Comparison of ENCODE assay signal across 8 cellular contexts in the genomic region with DNA sequence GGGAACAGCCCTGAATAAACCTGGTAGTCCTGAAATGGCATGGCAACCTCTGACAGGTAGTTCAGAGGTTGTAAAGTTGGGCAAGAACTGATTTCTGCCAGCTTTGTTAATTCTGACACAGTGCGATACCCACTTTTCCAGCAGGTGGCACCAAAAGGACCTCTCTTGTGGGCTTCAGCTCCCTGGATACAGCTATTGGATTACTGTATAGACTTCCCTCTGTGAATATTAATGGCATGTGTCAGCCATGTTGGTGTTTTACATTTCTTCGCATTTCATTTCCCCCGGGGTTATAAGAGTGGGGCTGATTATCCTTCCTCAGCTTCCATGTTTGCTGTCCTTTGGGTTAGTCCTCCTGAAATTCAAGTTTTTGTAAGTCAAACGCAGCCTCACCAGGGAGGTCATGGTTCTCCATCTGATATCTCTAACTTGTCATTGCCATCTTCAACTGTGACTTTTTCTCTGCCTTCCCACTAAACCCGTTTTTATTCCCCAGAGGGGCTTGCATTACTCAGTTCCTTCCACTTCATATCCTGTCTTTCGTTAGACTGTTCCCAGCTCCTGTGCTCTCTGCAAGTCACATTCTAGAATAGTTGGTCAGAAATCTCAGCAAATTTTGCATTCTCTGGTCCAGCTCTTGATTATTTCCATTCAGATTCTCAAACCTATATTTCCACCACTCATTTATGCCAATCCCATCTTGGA.
DNase-seq lines count a peak whose midpoint lies in the region; ATAC-seq, FAIRE-seq and TF ChIP-seq lines count a peak whose summit lies in the region.

No MANE protein-coding gene starts in this region.

- POLR2A ChIA-PET in activated CD4-positive, alpha-beta T cell treated with anti-CD3 and anti-CD28 coated beads for 36 hours (lab: Charles Lee), result no interaction called here
- POLR2A ChIA-PET in PC-3 (lab: Charles Lee; ENCODE audit: unreplicated experiment), result no interaction called here

- H3K4me3 ChIP-seq in PC-3 (ENCODE audit: low read length), result no peak overlapping the region
- no peak overlapping the region for H3K4me3 ChIP-seq in bronchial epithelial cell (ENCODE audit: low read depth, low read length)

- H3K36me3 Mint-ChIP-seq in activated CD4-positive, alpha-beta T cell treated with anti-CD3 and anti-CD28 coated beads for 36 hours (ENCODE audit: low read depth), result no peaks in the 10 kb centered on the region
- H3K36me3 Mint-ChIP-seq in stimulated activated effector memory CD8-positive, alpha-beta T cell treated with anti-CD3 and anti-CD28 coated beads, Interleukin-12 subunit alpha, Interleukin-12 subunit beta, amount 100 ng/mL, for 72 hours, result no peaks in the 10 kb centered on the region

- H3K27me3 ChIP-seq in PC-3 (ENCODE audit: low read length) (peaks cover 3% of the 10 kb centered on the region; the same call in 1 of the 2 replicates), bronchial epithelial cell (ENCODE audit: control insufficient read depth, insufficient read depth, low read length) (no peaks in the 10 kb centered on the region)

- peaks cover 5% of the 10 kb centered on the region for H3K4me1 ChIP-seq in PC-3 (ENCODE audit: insufficient read depth, low read length)

- DNase-seq in activated CD4-positive, alpha-beta T cell treated with anti-CD3 and anti-CD28 coated beads for 36 hours, result peak; percentile 54
- no peak for DNase-seq in activated CD4-positive, alpha-beta T cell treated with anti-CD3 and anti-CD28 coated beads for 1 hour
- peak; percentile 75 for DNase-seq in HuH-7 (ENCODE audit: low spot score)
- DNase-seq in PC-3, result peak; percentile 83
- peak; percentile 63 for DNase-seq in bronchial epithelial cell (ENCODE audit: low read depth)
- DNase-seq in left colon, result peak in 1 of 2 donors; percentile 50
- DNase-seq in stimulated activated effector memory CD8-positive, alpha-beta T cell treated with anti-CD3 and anti-CD28 coated beads, Interleukin-12 subunit alpha, Interleukin-12 subunit beta, amount 100 ng/mL, for 72 hours (ENCODE audit: low spot score in 2 of 2), result peak; percentile 6 to 55
- no peak for DNase-seq in ecto neural progenitor cell (ENCODE audit: low spot score)

- peak; percentile 42 for ATAC-seq in activated CD4-positive, alpha-beta T cell treated with anti-CD3 and anti-CD28 coated beads for 36 hours
- ATAC-seq in PC-3 (peak; percentile 87), left colon (peak; percentile 67)
- ATAC-seq in stimulated activated effector memory CD8-positive, alpha-beta T cell treated with anti-CD3 and anti-CD28 coated beads, Interleukin-12 subunit alpha, Interleukin-12 subunit beta, amount 100 ng/mL, for 72 hours, result no peak

- peak overlapping the region; percentile 40; the same call in 1 of the 2 replicates for H3K4me2 ChIP-seq in PC-3 (ENCODE audit: low read length)

- peak overlapping the region; percentile 60 for H2AFZ ChIP-seq in PC-3 (ENCODE audit: low read length)

- H3K36me3 ChIP-seq in PC-3 (ENCODE audit: low read depth, low read length) (no peaks in the 10 kb centered on the region), bronchial epithelial cell (ENCODE audit: control insufficient read depth, insufficient read depth, low read length) (no peaks in the 10 kb centered on the region)

- no peaks in the 10 kb centered on the region for H3K9me2 ChIP-seq in PC-3 (replicated peaks; ENCODE audit: low read length)

- H3K9me3 Mint-ChIP-seq in activated CD4-positive, alpha-beta T cell treated with anti-CD3 and anti-CD28 coated beads for 36 hours (ENCODE audit: low read depth), result no peaks in the 10 kb centered on the region
- no peaks in the 10 kb centered on the region for H3K9me3 Mint-ChIP-seq in stimulated activated effector memory CD8-positive, alpha-beta T cell treated with anti-CD3 and anti-CD28 coated beads, Interleukin-12 subunit alpha, Interleukin-12 subunit beta, amount 100 ng/mL, for 72 hours

- no peaks in the 10 kb centered on the region for H3K9me3 ChIP-seq in PC-3 (ENCODE audit: low read length)

- BruUV-seq in PC-3 (replicated peaks; lab: Mats Ljungman, UMichigan), result no TSS peak

- CTCF ChIA-PET in activated CD4-positive, alpha-beta T cell treated with anti-CD3 and anti-CD28 coated beads for 36 hours (lab: Charles Lee), result interaction anchor here (0.5 to 5.6 kb wide), 22 partner anchors 9 to 951 kb away, joined by 3 to 46 read pairs (median 4); no protein-coding TSS in a partner anchor
- CTCF ChIA-PET in PC-3 (lab: Charles Lee), result interaction anchor here (0.5 to 1.5 kb wide), 13 partner anchors 21 to 683 kb away, joined by 3 to 29 read pairs (median 3); no protein-coding TSS in a partner anchor

- H3K27ac ChIP-seq in PC-3 (ENCODE audit: low read length), result no peak overlapping the region

- no peaks in the 10 kb centered on the region for H3F3A ChIP-seq in PC-3 (ENCODE audit: low read length, unreplicated experiment)

- no peaks in the 10 kb centered on the region for H4K20me1 ChIP-seq in PC-3 (ENCODE audit: low read length)

- H3K27me3 Mint-ChIP-seq in activated CD4-positive, alpha-beta T cell treated with anti-CD3 and anti-CD28 coated beads for 36 hours, result peaks cover 22% of the 10 kb centered on the region

- H3K4me1 Mint-ChIP-seq in activated CD4-positive, alpha-beta T cell treated with anti-CD3 and anti-CD28 coated beads for 36 hours, result no peaks in the 10 kb centered on the region
- H3K4me1 Mint-ChIP-seq in stimulated activated effector memory CD8-positive, alpha-beta T cell treated with anti-CD3 and anti-CD28 coated beads, Interleukin-12 subunit alpha, Interleukin-12 subunit beta, amount 100 ng/mL, for 72 hours, result no peaks in the 10 kb centered on the region

- H3K79me2 ChIP-seq in PC-3 (ENCODE audit: low read length), result no peaks in the 10 kb centered on the region

- H3K9ac ChIP-seq in PC-3 (ENCODE audit: low read length), result no peak overlapping the region

- H3K27ac Mint-ChIP-seq in activated CD4-positive, alpha-beta T cell treated with anti-CD3 and anti-CD28 coated beads for 36 hours, result no peak overlapping the region
- H3K27ac Mint-ChIP-seq in stimulated activated effector memory CD8-positive, alpha-beta T cell treated with anti-CD3 and anti-CD28 coated beads, Interleukin-12 subunit alpha, Interleukin-12 subunit beta, amount 100 ng/mL, for 72 hours, result no peak overlapping the region

- intact Hi-C loops in activated CD4-positive, alpha-beta T cell treated with anti-CD3 and anti-CD28 coated beads for 36 hours (cut with DNase I, micrococcal nuclease), result loop anchor here in 1 of 2 experiments (1.0 kb wide), 1 partner anchor 389 kb away; no protein-coding TSS in a partner anchor
- intact Hi-C loops in PC-3 (cut with micrococcal nuclease) (loop anchor here (1.0 to 5.0 kb wide), 2 partner anchors 39 to 501 kb away; no protein-coding TSS in a partner anchor), left colon (cut with DNase I, micrococcal nuclease) (no loop called here)

- FAIRE-seq in bronchial epithelial cell (lab: Jason Lieb, UNC), result no peak

- no peak overlapping the region for H3K4me3 Mint-ChIP-seq in activated CD4-positive, alpha-beta T cell treated with anti-CD3 and anti-CD28 coated beads for 36 hours
- no peak overlapping the region for H3K4me3 Mint-ChIP-seq in stimulated activated effector memory CD8-positive, alpha-beta T cell treated with anti-CD3 and anti-CD28 coated beads, Interleukin-12 subunit alpha, Interleukin-12 subunit beta, amount 100 ng/mL, for 72 hours

- TF ChIP-seq CTCF in PC-3 (conservative IDR thresholded peaks at IDR 0.05; ENCODE audit: low read depth, low read length) (peak; percentile 92), bronchial epithelial cell (IDR thresholded peaks at IDR 0.05; ENCODE audit: insufficient read depth, low read length, severe bottlenecking) (peak; percentile 76)

Comparison
In these comparisons a context has a peak if more than half of its experiments do, and no peak if none do; other contexts are left out.
1. DNase-seq: peak in activated CD4-positive, alpha-beta T cell treated with anti-CD3 and anti-CD28 coated beads for 36 hours (single experiment), HuH-7 (single experiment), PC-3 (single experiment), bronchial epithelial cell (single experiment) and stimulated activated effector memory CD8-positive, alpha-beta T cell treated with anti-CD3 and anti-CD28 coated beads, Interleukin-12 subunit alpha, Interleukin-12 subunit beta, amount 100 ng/mL, for 72 hours (2 of 2); none in activated CD4-positive, alpha-beta T cell treated with anti-CD3 and anti-CD28 coated beads for 1 hour (single experiment) and ecto neural progenitor cell (single experiment).